In genomic region chr9:6414291-6414690, GRCh38 we compare ENCODE assay signal across 8 cellular contexts. TPM values are rescaled to one million over a fixed set of nuclear protein-coding genes. Genes with fewer than 3 reads are reported as not detected.
DNase-seq lines count a peak whose midpoint lies in the region; ATAC-seq and TF ChIP-seq lines count a peak whose summit lies in the region.

No MANE protein-coding gene starts in this region.

- H3K9me3 ChIP-seq in PC-9 (ENCODE audit: insufficient read depth, low read depth), result no peaks in the 10 kb centered on the region
- no peaks in the 10 kb centered on the region for H3K9me3 ChIP-seq in duodenal mucosa (ENCODE audit: control insufficient read depth in 1 of 2, low read length in 2 of 2)

- H3K9me2 ChIP-seq in PC-9 (ENCODE audit: insufficient read depth), result no peaks in the 10 kb centered on the region

- peak overlapping the region; percentile 80 for H3K4me2 ChIP-seq in PC-9

- peak overlapping the region; percentile 85 to 92 for H3K9ac ChIP-seq in duodenal mucosa (ENCODE audit: low read depth in 1 of 2, low read length in 2 of 2)

- H3K4me3 ChIP-seq in PC-9 (peak overlapping the region; percentile 79), duodenal mucosa (ENCODE audit: low read depth in 1 of 2, low read length in 2 of 2) (peak overlapping the region; percentile 95)

- H3K36me3 ChIP-seq in PC-9 (ENCODE audit: low read depth) (no peaks in the 10 kb centered on the region; the same call in 1 of the 2 replicates), duodenal mucosa (ENCODE audit: control insufficient read depth in 1 of 2, insufficient read depth in 2 of 2, low read length in 2 of 2) (peaks cover 0 to 3% of the 10 kb centered on the region in 2 donors)

- BruUV-seq in PC-9 (replicated peaks; lab: Mats Ljungman, UMichigan), result no TSS peak

- H4K20me1 ChIP-seq in PC-9 (ENCODE audit: insufficient read depth), result peaks cover 26% of the 10 kb centered on the region

- peak overlapping the region; percentile 5; the same call in 1 of the 2 replicates for H3K27ac ChIP-seq in PC-9
- H3K27ac ChIP-seq in duodenal mucosa (ENCODE audit: low read depth, low read length), result no peak overlapping the region

- peaks cover 59% of the 10 kb centered on the region for H3K79me2 ChIP-seq in PC-9 (ENCODE audit: low read depth)

- intact Hi-C loops in PC-9 (cut with micrococcal nuclease; ENCODE audit: unreplicated experiment), result loop anchor here (5.0 kb wide), 1 partner anchor 343 kb away; the partner anchor contains the start of gene KDM4C

- ATAC-seq in HG03175 (IDR thresholded peaks at IDR 0.05; ENCODE audit: unreplicated experiment) (no peak), GM21723 (IDR thresholded peaks at IDR 0.05; ENCODE audit: unreplicated experiment) (no peak), GM21526 (IDR thresholded peaks at IDR 0.05; ENCODE audit: low FRiP score, unreplicated experiment) (no peak)

- no peaks in the 10 kb centered on the region for H3F3A ChIP-seq in PC-9 (ENCODE audit: insufficient read depth, low read depth)

- POLR2A ChIA-PET in PC-9 (lab: Charles Lee; ENCODE audit: unreplicated experiment), result no interaction called here

- no peaks in the 10 kb centered on the region for H3K27me3 ChIP-seq in PC-9 (ENCODE audit: insufficient read depth, low read depth)
- H3K27me3 ChIP-seq in duodenal mucosa (ENCODE audit: control insufficient read depth in 1 of 2, insufficient read depth in 2 of 2, low read length in 2 of 2), result no peaks in the 10 kb centered on the region

- DNase-seq in activated CD4-positive, alpha-beta T cell treated with anti-CD3 and anti-CD28 coated beads for 48 hours, result peak; percentile 7
- no peak for DNase-seq in activated CD4-positive, alpha-beta T cell treated with anti-CD3 and anti-CD28 coated beads, Interleukin-2, amount 50 U/mL, for 4 hours
- DNase-seq in PC-9 (peak; percentile 2 to 36), myocyte (ENCODE audit: low read depth) (peak; percentile 58)

- H3K4me1 ChIP-seq in PC-9 (replicated peaks; ENCODE audit: insufficient read depth) (peaks cover 11% of the 10 kb centered on the region), duodenal mucosa (ENCODE audit: control insufficient read depth in 1 of 2, insufficient read depth in 2 of 2, low read length in 2 of 2) (peaks cover 22 to 32% of the 10 kb centered on the region in 2 donors)

- CTCF ChIA-PET in PC-9 (lab: Charles Lee), result no interaction called here

- 0 out of 2 replicates have a peak overlapping the region, but pooled peaks have one; percentile 77 for H2AFZ ChIP-seq in PC-9

- TF ChIP-seq CTCF in PC-9 (conservative IDR thresholded peaks at IDR 0.05), result no peak

RNA-seq across cellular contexts. Expression of gene UHRF2, which starts 1.3 kb away (rescaled TPM):
- total RNA-seq in PC-9 (2021), result 32.6 and 40.9 TPM in 2 replicates
- 42.0 and 126 TPM in 2 replicates for total RNA-seq in myocyte
- 16.9 TPM for polyA plus RNA-seq in myocyte (2012)

Comparison
In these comparisons a context has a peak if more than half of its experiments do, and no peak if none do; other contexts are left out.
1. DNase-seq: peak in activated CD4-positive, alpha-beta T cell treated with anti-CD3 and anti-CD28 coated beads for 48 hours (single experiment), PC-9 (2 of 2) and myocyte (single experiment); none in activated CD4-positive, alpha-beta T cell treated with anti-CD3 and anti-CD28 coated beads, Interleukin-2, amount 50 U/mL, for 4 hours (0 of 2).